In genomic region chr12:94429191-94429590, GRCh38 we compare ENCODE assay signal across 1 cellular context.
TF ChIP-seq lines count a peak whose summit lies in the region.

No MANE protein-coding gene starts in this region.

TF ChIP-seq in H1, 55 proteins besides CTCF, POLR2A, EP300 and RAD21:
- TF ChIP-seq BCL11A (IDR thresholded peaks at IDR 0.05; ENCODE audit: low read depth in 2 of 2, low read length in 2 of 2), result no peak
- no peak for TF ChIP-seq NRF1 (IDR thresholded peaks at IDR 0.05; ENCODE audit: low read depth, low read length)
- no peak for TF ChIP-seq RNF2 (IDR thresholded peaks at IDR 0.05; ENCODE audit: borderline replicate concordance, low read depth, low read length, missing control alignments, poor library complexity, severe bottlenecking)
- TF ChIP-seq CHD2 (IDR thresholded peaks at IDR 0.05; ENCODE audit: low read length), result no peak
- no peak for TF ChIP-seq TAF7 (optimal IDR thresholded peaks at IDR 0.05; ENCODE audit: borderline replicate concordance, low read depth, low read length)
- TF ChIP-seq TCF12 (IDR thresholded peaks at IDR 0.05; ENCODE audit: low read depth, low read length), result no peak
- TF ChIP-seq MAX (IDR thresholded peaks at IDR 0.05), result no peak
- no peak for TF ChIP-seq YY1 (IDR thresholded peaks at IDR 0.05; ENCODE audit: low read depth, low read length)
- TF ChIP-seq POU5F1 (IDR thresholded peaks at IDR 0.05; ENCODE audit: low read depth, low read length), result no peak
- TF ChIP-seq SP1 (IDR thresholded peaks at IDR 0.05; ENCODE audit: low read depth, low read length), result no peak
- no peak for TF ChIP-seq FOSL1 (IDR thresholded peaks at IDR 0.05; ENCODE audit: insufficient read depth, low read depth, low read length)
- no peak for TF ChIP-seq SAP30 (IDR thresholded peaks at IDR 0.05; ENCODE audit: insufficient read depth, insufficient replicate concordance, low read length)
- no peak for TF ChIP-seq MAFK (IDR thresholded peaks at IDR 0.05; ENCODE audit: low read depth, low read length)
- TF ChIP-seq EGR1 (IDR thresholded peaks at IDR 0.05; ENCODE audit: borderline replicate concordance, low read depth, low read length), result no peak
- TF ChIP-seq BRCA1 (IDR thresholded peaks at IDR 0.05; ENCODE audit: low read depth, low read length), result no peak
- TF ChIP-seq KDM5A (IDR thresholded peaks at IDR 0.05; ENCODE audit: low read length), result no peak
- TF ChIP-seq CREB1 (IDR thresholded peaks at IDR 0.05), result no peak
